Comparison of ENCODE assay signal across 12 cellular contexts in genomic region chrX:119635799-119636198, GRCh38. TPM values are rescaled to one million over a fixed set of nuclear protein-coding genes. Genes with fewer than 3 reads are reported as not detected.
A peak's percentile ranks its signal among the peaks of the same experiment; 100 is the strongest.
DNase-seq lines count a peak whose midpoint lies in the region; ATAC-seq and TF ChIP-seq lines count a peak whose summit lies in the region.
"Had no signal": no experiment of that assay in that cellular context is flagged by ENCODE, and none has a peak within 500 bp of the region (broad histone marks: within the 10 kb centered on the region; RNA-seq: fewer than 3 reads in every experiment).

No MANE protein-coding gene starts in this region.

- TF ChIP-seq CTCF in activated B cell treated with CpG ODN at 0.5 μM for 24 hours (IDR thresholded peaks at IDR 0.05): no peak
- no peak for TF ChIP-seq CTCF in upper lobe of right lung (IDR thresholded peaks at IDR 0.05)

- H3K27ac Mint-ChIP-seq in activated B cell treated with CpG ODN at 0.5 μM for 24 hours (peak overlapping the region; percentile 93), memory B cell (peak overlapping the region; percentile 83)

- H3K4me3 Mint-ChIP-seq in activated B cell treated with CpG ODN at 0.5 μM for 24 hours: peak overlapping the region; percentile 69
- H3K4me3 Mint-ChIP-seq in memory B cell: peak overlapping the region; percentile 32

- peaks cover 63% of the 10 kb centered on the region for H3K36me3 Mint-ChIP-seq in activated B cell treated with CpG ODN at 0.5 μM for 24 hours (ENCODE audit: low read depth)
- peaks cover 36% of the 10 kb centered on the region for H3K36me3 Mint-ChIP-seq in memory B cell

- no peaks in the 10 kb centered on the region for H3K4me1 ChIP-seq in upper lobe of right lung

- peaks cover 55% of the 10 kb centered on the region for H3K4me1 Mint-ChIP-seq in activated B cell treated with CpG ODN at 0.5 μM for 24 hours
- peaks cover 42% of the 10 kb centered on the region for H3K4me1 Mint-ChIP-seq in memory B cell

- ATAC-seq in GM18861 (IDR thresholded peaks at IDR 0.05; ENCODE audit: unreplicated experiment) (peak; percentile 5), activated B cell treated with CpG ODN at 0.5 μM for 24 hours (ENCODE audit: low read depth) (peak; percentile 7), memory B cell (ENCODE audit: low read depth) (no peak), upper lobe of right lung (no peak)
- ATAC-seq: sciatic nerve had no signal

- no peaks in the 10 kb centered on the region for H3K27me3 Mint-ChIP-seq in activated B cell treated with CpG ODN at 0.5 μM for 24 hours
- H3K27me3 Mint-ChIP-seq in memory B cell: no peaks in the 10 kb centered on the region

- intact Hi-C loops in activated B cell treated with CpG ODN at 0.5 μM for 24 hours (cut with micrococcal nuclease) (loop anchor here (1.0 to 2.0 kb wide), 2 partner anchors 17 to 51 kb away; no protein-coding TSS in a partner anchor), upper lobe of right lung (cut with DNase I) (no loop called here)

- H3K4me3 ChIP-seq in H7 (ENCODE audit: insufficient read depth, low read depth, low read length) (no peak overlapping the region), upper lobe of right lung (no peak overlapping the region)

- H3K36me3 ChIP-seq in H7 (replicated peaks; ENCODE audit: control insufficient read depth, insufficient read depth, low read length) (no peaks in the 10 kb centered on the region), upper lobe of right lung (no peaks in the 10 kb centered on the region)

- H3K9me3 Mint-ChIP-seq in activated B cell treated with CpG ODN at 0.5 μM for 24 hours (no peaks in the 10 kb centered on the region), memory B cell (peaks cover 1% of the 10 kb centered on the region)

- POLR2A ChIA-PET in activated B cell treated with CpG ODN at 0.5 μM for 24 hours (lab: Charles Lee): interaction anchor here (1.0 to 5.1 kb wide), 6 partner anchors 15 to 156 kb away, joined by 3 to 42 read pairs (median 6); partner anchors contain the start of genes RPL39, SEPTIN6 and UBE2A

- H3K27me3 ChIP-seq in H7 (ENCODE audit: control insufficient read depth, insufficient read depth, low read length): no peaks in the 10 kb centered on the region
- no peaks in the 10 kb centered on the region for H3K27me3 ChIP-seq in upper lobe of right lung

- H3K27ac ChIP-seq in upper lobe of right lung: no peak overlapping the region

- DNase-seq in H7 (peak; percentile 60), activated B cell treated with CpG ODN at 0.5 μM for 24 hours (no peak), memory B cell (ENCODE audit: low spot score in 2 of 2) (no peak), SIG-M5 treated with dmso at 0.1 percent for 504 hours (lab: John Stamatoyannopoulos, UW; ENCODE audit: unreplicated experiment) (no peak), AG20443 (ENCODE audit: low spot score) (no peak), upper lobe of right lung (no peak)
- DNase-seq: activated CD4-positive, alpha-beta T cell treated with anti-CD3 and anti-CD28 coated beads for 48 hours; GF-D8; NCI-H2081 treated with DMSO at 0.1 percent for 48 hours; SW 1271 had no signal

- no peaks in the 10 kb centered on the region for H3K9me3 ChIP-seq in upper lobe of right lung

- CTCF ChIA-PET in activated B cell treated with CpG ODN at 0.5 μM for 24 hours (lab: Charles Lee): interaction anchor here (1.4 to 2.3 kb wide), 3 partner anchors 16 to 94 kb away, joined by 5 to 8 read pairs (median 7); no protein-coding TSS in a partner anchor

RNA-seq across cellular contexts. Expression of gene NKRF, which starts 29.6 kb away (rescaled TPM):
- total RNA-seq in H7 (2014; rRNA removed; shearing (Covaris generic)): 6.2 and 9.9 TPM in 2 replicates
- 21.5 and 22.6 TPM in 2 replicates for total RNA-seq in activated B cell treated with CpG ODN at 0.5 μM for 24 hours
- 7.1 TPM for total RNA-seq in upper lobe of right lung

RNA-seq across cellular contexts. Expression of gene SEPTIN6, which starts 57.2 kb away (rescaled TPM):
- total RNA-seq in H7 (2014; rRNA removed; shearing (Covaris generic)): 26.9 and 41.7 TPM in 2 replicates
- total RNA-seq in activated B cell treated with CpG ODN at 0.5 μM for 24 hours: 330 and 338 TPM in 2 replicates
- 20.9 TPM for total RNA-seq in upper lobe of right lung

Comparison
In these comparisons a context has a peak if more than half of its experiments do, and no peak if none do; other contexts are left out.
1. ATAC-seq: peak in GM18861 (single experiment) and activated B cell treated with CpG ODN at 0.5 μM for 24 hours (single experiment); none in memory B cell (single experiment) and upper lobe of right lung (single experiment).